In genomic region chr3:129315386-129315991, GRCh38 we compare ENCODE assay signal across 8 cellular contexts. TPM values are rescaled to one million over a fixed set of nuclear protein-coding genes. Genes with fewer than 3 reads are reported as not detected.
A peak's percentile ranks its signal among the peaks of the same experiment; 100 is the strongest.
DNase-seq lines count a peak whose midpoint lies in the region; ATAC-seq and TF ChIP-seq lines count a peak whose summit lies in the region.

No MANE protein-coding gene starts in this region.

- peak overlapping the region; percentile 94 for H3K4me2 ChIP-seq in Karpas-422 (ENCODE audit: low read depth, low read length, poor library complexity, severe bottlenecking)
- peak overlapping the region; percentile 80 for H3K4me2 ChIP-seq in neural progenitor cell

- H3F3A ChIP-seq in neural progenitor cell (ENCODE audit: low read depth): peaks cover 38% of the 10 kb centered on the region

- H3K27ac ChIP-seq in Karpas-422 (ENCODE audit: low read length): peak overlapping the region; percentile 94
- no peak overlapping the region for H3K27ac ChIP-seq in neural progenitor cell

- H2AFZ ChIP-seq in Karpas-422 (ENCODE audit: low read length) (no peak overlapping the region), neural progenitor cell (replicated peaks) (no peak overlapping the region)

- H3K36me3 ChIP-seq in Karpas-422 (ENCODE audit: insufficient read depth, low read length) (peaks cover 4% of the 10 kb centered on the region; the same call in 1 of the 2 replicates), neural progenitor cell (no peaks in the 10 kb centered on the region)

- H3K27me3 ChIP-seq in Karpas-422 (ENCODE audit: low read length): no peaks in the 10 kb centered on the region
- H3K27me3 ChIP-seq in neural progenitor cell: no peaks in the 10 kb centered on the region

- no peaks in the 10 kb centered on the region for H4K20me1 ChIP-seq in Karpas-422 (ENCODE audit: insufficient read depth, low read depth, low read length)
- H4K20me1 ChIP-seq in neural progenitor cell (ENCODE audit: low read depth): peaks cover 30% of the 10 kb centered on the region

- peak overlapping the region; percentile 94 for H3K9ac ChIP-seq in Karpas-422 (ENCODE audit: low read length)
- peak overlapping the region; percentile 88 for H3K9ac ChIP-seq in neural progenitor cell

- DNase-seq in GM10266 (ENCODE audit: extremely low spot score) (peak; percentile 58), Karpas-422 (peak; percentile 74), fibroblast of pulmonary artery (ENCODE audit: low read depth) (peak; percentile 28), neural progenitor cell (ENCODE audit: low spot score) (peak; percentile 38), amniotic stem cell (lab: John Stamatoyannopoulos, UW) (no peak)
- peak; percentile 59 to 64 for DNase-seq in activated T-cell treated with anti-CD3 and anti-CD28 coated beads, Interleukin-2, amount 50 U/mL, for 48 hours

- peaks cover 55% of the 10 kb centered on the region for H3K4me1 ChIP-seq in Karpas-422 (ENCODE audit: low read length)
- peaks cover 10% of the 10 kb centered on the region for H3K4me1 ChIP-seq in neural progenitor cell

- no peaks in the 10 kb centered on the region for H3K9me3 Mint-ChIP-seq in neural progenitor cell

- H3K79me2 ChIP-seq in Karpas-422 (ENCODE audit: low read length): peaks cover 40% of the 10 kb centered on the region
- H3K79me2 ChIP-seq in neural progenitor cell (ENCODE audit: low read depth): peaks cover 48% of the 10 kb centered on the region

- H3K4me3 Mint-ChIP-seq in neural progenitor cell: peak overlapping the region; percentile 98

- H3K9me2 ChIP-seq in Karpas-422 (replicated peaks; ENCODE audit: insufficient read depth, low read length): no peaks in the 10 kb centered on the region

- H3K27me3 Mint-ChIP-seq in neural progenitor cell (ENCODE audit: insufficient read depth, low read depth): peaks cover 10% of the 10 kb centered on the region

- no peaks in the 10 kb centered on the region for H3K9me3 ChIP-seq in Karpas-422 (ENCODE audit: low read length)
- no peaks in the 10 kb centered on the region for H3K9me3 ChIP-seq in neural progenitor cell (ENCODE audit: low read depth)

- ATAC-seq in HG03378 (IDR thresholded peaks at IDR 0.05; ENCODE audit: unreplicated experiment) (no peak), GM18907 (IDR thresholded peaks at IDR 0.05; ENCODE audit: unreplicated experiment) (no peak)

- peaks cover 8% of the 10 kb centered on the region for H3K36me3 Mint-ChIP-seq in neural progenitor cell

- H3K27ac Mint-ChIP-seq in neural progenitor cell: peak overlapping the region; percentile 98

- H3K4me3 ChIP-seq in Karpas-422 (ENCODE audit: low read length): peak overlapping the region; percentile 90
- peak overlapping the region; percentile 85 for H3K4me3 ChIP-seq in fibroblast of pulmonary artery (replicated peaks; ENCODE audit: low read depth, low read length)
- peak overlapping the region; percentile 92 for H3K4me3 ChIP-seq in neural progenitor cell

- TF ChIP-seq CTCF in GM10266 (IDR thresholded peaks at IDR 0.05; ENCODE audit: control insufficient read depth, insufficient read depth, low read depth, missing control alignments) (no peak), fibroblast of pulmonary artery (IDR thresholded peaks at IDR 0.05; ENCODE audit: low read length, missing control alignments) (no peak), neural progenitor cell (IDR thresholded peaks at IDR 0.05) (no peak)

- H3K4me1 Mint-ChIP-seq in neural progenitor cell: peaks cover 28% of the 10 kb centered on the region

RNA-seq across cellular contexts. Expression of gene HMCES, which starts 36.8 kb away (rescaled TPM):
- total RNA-seq in Karpas-422 (2014; rRNA removed; shearing (Covaris generic); ENCODE audit: low replicate concordance): 169 and 275 TPM in 2 replicates
- 25.1 and 28.6 TPM in 2 replicates for total RNA-seq in neural progenitor cell (ENCODE audit: low replicate concordance)
